In genomic region chr2:167595021-167595420, GRCh38 we compare ENCODE assay signal across 18 cellular contexts.
DNase-seq lines count a peak whose midpoint lies in the region; ATAC-seq and TF ChIP-seq lines count a peak whose summit lies in the region.
"Had no signal": no experiment of that assay in that cellular context is flagged by ENCODE, and none has a peak within 500 bp of the region (broad histone marks: within the 10 kb centered on the region; RNA-seq: fewer than 3 reads in every experiment).

No MANE protein-coding gene starts in this region.

- H3K27me3 ChIP-seq in neuronal stem cell (ENCODE audit: control insufficient read depth in 3 of 3, insufficient read depth in 3 of 3, low read depth in 1 of 3, low read length in 3 of 3): no peaks in the 10 kb centered on the region
- H3K27me3 ChIP-seq: BLaER1 treated with 17β-estradiol and CSF1 and Interleukin-3, amounts not matched to agents 10 nM and 100 nM had no signal

- H3K9me3 ChIP-seq in neuronal stem cell (replicated peaks in 1 of 2; ENCODE audit: control insufficient read depth in 2 of 2, insufficient read depth in 1 of 2, low read depth in 1 of 2, low read length in 2 of 2): no peaks in the 10 kb centered on the region
- H3K9me3 ChIP-seq: BLaER1 treated with 17β-estradiol and CSF1 and Interleukin-3, amounts not matched to agents 10 nM and 100 nM had no signal

- H3K36me3 ChIP-seq in neuronal stem cell (replicated peaks in 1 of 2; ENCODE audit: control insufficient read depth in 2 of 2, insufficient read depth in 2 of 2, low read length in 2 of 2): no peaks in the 10 kb centered on the region
- H3K36me3 ChIP-seq: BLaER1 treated with 17β-estradiol and CSF1 and Interleukin-3, amounts not matched to agents 10 nM and 100 nM had no signal

- H3K36me3 Mint-ChIP-seq in WTC11: peaks cover 2% of the 10 kb centered on the region
- H3K36me3 Mint-ChIP-seq: CD8-positive, alpha-beta T cell had no signal

- WGBS in neuronal stem cell (ENCODE audit: extremely low coverage in 2 of 2, insufficient read length in 2 of 2, insufficient replicate concordance in 1 of 2), 2 donors: no CpG with 5 or more reads among the region's 3 CpGs

- CTCF ChIA-PET in WTC11 (lab: Charles Lee): interaction anchor here (0.8 kb wide), 1 partner anchor 62 kb away, joined by 3 read pairs; no protein-coding TSS in a partner anchor

- DNase-seq in NAMALWA (ENCODE audit: low spot score): peak; percentile 3
- DNase-seq in WTC11 (ENCODE audit: low spot score): no peak
- DNase-seq in neuronal stem cell (ENCODE audit: low spot score): no peak
- no peak for DNase-seq in activated CD4-positive, alpha-beta T cell treated with anti-CD3 and anti-CD28 coated beads, Interleukin-2, amount 50 U/mL, for 1 hour
- DNase-seq: 8988T; Calu3; CD8-positive, alpha-beta T cell; DMS79 treated with DMSO at 0.1 percent for 48 hours; GF-D8; GM23248; IMR-90 had no signal

- H2AK5ac ChIP-seq in neuronal stem cell (ENCODE audit: low read depth, low read length): no peak overlapping the region

- H4K8ac ChIP-seq in neuronal stem cell (ENCODE audit: low read depth, low read length): no peak overlapping the region

- POLR2A ChIA-PET in WTC11 (lab: Charles Lee): no interaction called here

- no peaks in the 10 kb centered on the region for H3K79me1 ChIP-seq in neuronal stem cell (ENCODE audit: low read depth, low read length)

- H3K27ac Mint-ChIP-seq in WTC11: no peak overlapping the region
- H3K27ac Mint-ChIP-seq: B cell; CD8-positive, alpha-beta T cell had no signal

- no peak overlapping the region for H2BK12ac ChIP-seq in neuronal stem cell (ENCODE audit: low read length)

- no peak overlapping the region for H3K9ac ChIP-seq in neuronal stem cell (ENCODE audit: low read depth, low read length, poor library complexity)
- H3K9ac ChIP-seq: BLaER1 treated with 17β-estradiol and CSF1 and Interleukin-3, amounts not matched to agents 10 nM and 100 nM; GM23248 had no signal

- H4K91ac ChIP-seq in neuronal stem cell (ENCODE audit: low read depth, low read length, poor library complexity): no peak overlapping the region

- H3K4me3 Mint-ChIP-seq in WTC11: no peak overlapping the region
- H3K4me3 Mint-ChIP-seq: B cell; CD8-positive, alpha-beta T cell had no signal

- H3K4ac ChIP-seq in neuronal stem cell (ENCODE audit: low read length): no peak overlapping the region

- ATAC-seq in WTC11: peak; percentile 67
- ATAC-seq in HG02571 (IDR thresholded peaks at IDR 0.05; ENCODE audit: unreplicated experiment): no peak
- no peak for ATAC-seq in GM21423 (IDR thresholded peaks at IDR 0.05; ENCODE audit: unreplicated experiment)
- ATAC-seq: CD8-positive, alpha-beta T cell; GM12878 had no signal

- peaks cover 0 to 1% of the 10 kb centered on the region in 2 donors for H3K4me1 ChIP-seq in neuronal stem cell (ENCODE audit: control insufficient read depth in 2 of 2, insufficient read depth in 1 of 2, low read depth in 1 of 2, low read length in 2 of 2)
- H3K4me1 ChIP-seq: BLaER1 treated with 17β-estradiol and CSF1 and Interleukin-3, amounts not matched to agents 10 nM and 100 nM had no signal

- H2BK15ac ChIP-seq in neuronal stem cell (ENCODE audit: low read length): no peak overlapping the region

- H3K27ac ChIP-seq in neuronal stem cell (replicated peaks; ENCODE audit: low read length): no peak overlapping the region
- H3K27ac ChIP-seq: BLaER1 treated with 17β-estradiol and CSF1 and Interleukin-3, amounts not matched to agents 10 nM and 100 nM; GM23248; HL-60 had no signal

- H3K14ac ChIP-seq in neuronal stem cell (ENCODE audit: low read length): no peak overlapping the region

- peaks cover 9% of the 10 kb centered on the region for H3K9me3 Mint-ChIP-seq in WTC11
- H3K9me3 Mint-ChIP-seq: CD8-positive, alpha-beta T cell had no signal

- TF ChIP-seq CTCF in GM12872 (IDR thresholded peaks at IDR 0.05; ENCODE audit: insufficient read depth, low read depth, low read length): 0 out of 3 replicates have a peak, but pooled peaks have one; percentile 6
- TF ChIP-seq CTCF in WTC11 (IDR thresholded peaks at IDR 0.05): no peak

- no peaks in the 10 kb centered on the region for H3K27me3 Mint-ChIP-seq in WTC11 (ENCODE audit: low read depth)
- H3K27me3 Mint-ChIP-seq: B cell had no signal

- no peaks in the 10 kb centered on the region; the same call in 1 of the 2 replicates for H3K4me1 Mint-ChIP-seq in WTC11

- H2AFZ ChIP-seq in neuronal stem cell (ENCODE audit: low read length): no peak overlapping the region
- H2AFZ ChIP-seq: GM23248 had no signal

- no peak overlapping the region for H3K4me3 ChIP-seq in neuronal stem cell (ENCODE audit: low read length in 2 of 2)
- H3K4me3 ChIP-seq: BLaER1 treated with 17β-estradiol and CSF1 and Interleukin-3, amounts not matched to agents 10 nM and 100 nM; GM12878; GM23248 had no signal

- H3K18ac ChIP-seq in neuronal stem cell (ENCODE audit: low read length): peak overlapping the region; percentile 19

- no peak overlapping the region for H2BK120ac ChIP-seq in neuronal stem cell (ENCODE audit: low read depth, low read length)

- H3K23ac ChIP-seq in neuronal stem cell (ENCODE audit: low read depth, low read length, poor library complexity): no peak overlapping the region

- H2BK5ac ChIP-seq in neuronal stem cell (ENCODE audit: low read length): no peak overlapping the region

- no peak overlapping the region for H3K4me2 ChIP-seq in neuronal stem cell (ENCODE audit: insufficient read depth, low read length, poor library complexity, severe bottlenecking)
- H3K4me2 ChIP-seq: BLaER1 treated with 17β-estradiol and CSF1 and Interleukin-3, amounts not matched to agents 10 nM and 100 nM had no signal

TF ChIP-seq in WTC11, 78 proteins besides CTCF, POLR2A, EP300 and RAD21 (continues in another document):
- TF ChIP-seq OVOL2 (CRISPR knock-in tag; IDR thresholded peaks at IDR 0.05; ENCODE audit: borderline replicate concordance) (no peak), ZNF671 (CRISPR knock-in tag; IDR thresholded peaks at IDR 0.05) (no peak), E2F1 (CRISPR knock-in tag; IDR thresholded peaks at IDR 0.05) (no peak), NFYB (CRISPR knock-in tag; conservative IDR thresholded peaks at IDR 0.05; ENCODE audit: low read depth) (no peak), PREB (CRISPR knock-in tag; IDR thresholded peaks at IDR 0.05; ENCODE audit: borderline replicate concordance) (no peak), GABPB1 (CRISPR knock-in tag; IDR thresholded peaks at IDR 0.05) (no peak), ZNF263 (CRISPR knock-in tag; IDR thresholded peaks at IDR 0.05; ENCODE audit: low read depth) (no peak), CREM (CRISPR knock-in tag; IDR thresholded peaks at IDR 0.05) (no peak), ATF3 (CRISPR knock-in tag; conservative IDR thresholded peaks at IDR 0.05) (no peak), ESRRA (CRISPR knock-in tag; IDR thresholded peaks at IDR 0.05; ENCODE audit: borderline replicate concordance) (no peak), ZNF317 (CRISPR knock-in tag; IDR thresholded peaks at IDR 0.05; ENCODE audit: borderline replicate concordance, low read depth) (no peak), ZSCAN18 (CRISPR knock-in tag; IDR thresholded peaks at IDR 0.05) (no peak), ZNF219 (CRISPR knock-in tag; IDR thresholded peaks at IDR 0.05; ENCODE audit: borderline replicate concordance) (no peak), MYBL2 (CRISPR knock-in tag; IDR thresholded peaks at IDR 0.05) (no peak), PRRX2 (CRISPR knock-in tag; IDR thresholded peaks at IDR 0.05) (no peak)
